Comparison of ENCODE assay signal across 8 cellular contexts in the genomic region with DNA sequence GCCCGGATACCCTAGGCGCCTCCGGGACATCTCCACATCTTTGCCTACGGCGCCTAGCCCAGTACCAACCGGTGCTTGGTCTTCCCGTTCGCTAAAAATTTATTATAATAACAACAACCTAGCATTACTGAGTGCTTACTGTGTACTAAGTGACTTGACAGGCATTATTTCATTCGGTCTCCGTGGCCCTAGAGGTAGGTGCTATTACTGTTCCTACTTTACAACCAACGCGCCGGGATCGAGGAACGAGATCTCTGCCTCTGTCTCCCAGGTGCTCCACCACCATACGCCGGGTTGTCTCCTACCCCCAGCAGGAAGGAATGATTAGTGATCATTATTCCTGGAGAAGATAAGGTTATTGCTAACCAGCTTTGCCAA. TPM values are rescaled to one million over a fixed set of nuclear protein-coding genes. Genes with fewer than 3 reads are reported as not detected.
DNase-seq lines count a peak whose midpoint lies in the region; ATAC-seq and TF ChIP-seq lines count a peak whose summit lies in the region.

No MANE protein-coding gene starts in this region.

- H3K27me3 ChIP-seq in RWPE2 (ENCODE audit: insufficient read depth, poor library complexity, severe bottlenecking), result no peaks in the 10 kb centered on the region

- no peaks in the 10 kb centered on the region for H3K36me3 ChIP-seq in RWPE2 (ENCODE audit: low read depth)

- H3K36me3 Mint-ChIP-seq in neural crest cell (ENCODE audit: low read depth), result no peaks in the 10 kb centered on the region

- no peaks in the 10 kb centered on the region for H3K9me3 ChIP-seq in RWPE2 (ENCODE audit: severe bottlenecking)

- DNase-seq in RWPE2 (ENCODE audit: low spot score) (no peak), epithelial cell of proximal tubule (ENCODE audit: low read depth) (no peak), neural crest cell (ENCODE audit: low read depth, low spot score) (no peak), HUDEP-2 (lab: John Stamatoyannopoulos, UW; ENCODE audit: unreplicated experiment in 76 of 76) (no peak)
- DNase-seq in stimulated activated CD4-positive, alpha-beta T cell treated with anti-CD3 and anti-CD28 coated beads, Interleukin-1b, Interleukin-23, amount 100 ng/mL, for 48 hours, result no peak

- H3K27ac Mint-ChIP-seq in neural crest cell (ENCODE audit: unreplicated experiment), result no peak overlapping the region

- peaks cover 4% of the 10 kb centered on the region for H3K27me3 Mint-ChIP-seq in neural crest cell (ENCODE audit: low read depth)

- peaks cover 4% of the 10 kb centered on the region for H3K4me1 ChIP-seq in RWPE2 (ENCODE audit: insufficient read depth, poor library complexity, severe bottlenecking)

- H3K4me3 ChIP-seq in RWPE2 (ENCODE audit: severe bottlenecking), result peak overlapping the region; percentile 59
- peak overlapping the region; percentile 97 for H3K4me3 ChIP-seq in epithelial cell of proximal tubule (ENCODE audit: low read depth, low read length)

- TF ChIP-seq CTCF in RWPE2 (IDR thresholded peaks at IDR 0.05; ENCODE audit: poor library complexity, severe bottlenecking) (no peak), epithelial cell of proximal tubule (conservative IDR thresholded peaks at IDR 0.05; ENCODE audit: low read depth, low read length) (peak; percentile 30), neural crest cell (conservative IDR thresholded peaks at IDR 0.05) (peak; percentile 48)

- H3K4me3 Mint-ChIP-seq in neural crest cell, result peak overlapping the region; percentile 93

- no peaks in the 10 kb centered on the region for H3K9me3 Mint-ChIP-seq in neural crest cell

- peak; percentile 14 for ATAC-seq in GM18858 (IDR thresholded peaks at IDR 0.05; ENCODE audit: unreplicated experiment)
- ATAC-seq in HG02884 (IDR thresholded peaks at IDR 0.05; ENCODE audit: unreplicated experiment), result peak; percentile 13
- peak; percentile 28 for ATAC-seq in RWPE2 (ENCODE audit: low read depth)
- no peak for ATAC-seq in HG03139 (IDR thresholded peaks at IDR 0.05; ENCODE audit: unreplicated experiment)

- peak overlapping the region; percentile 59 for H3K27ac ChIP-seq in RWPE2 (ENCODE audit: poor library complexity, severe bottlenecking)

- H3K4me1 Mint-ChIP-seq in neural crest cell, result peaks cover 20% of the 10 kb centered on the region

RNA-seq across cellular contexts. Expression of a gene that starts 0.7 kb away (rescaled TPM):
- 99.0 and 103 TPM in 2 replicates for total RNA-seq in epithelial cell of proximal tubule
- total RNA-seq in neural crest cell, result 67.7 and 69.9 TPM in 2 replicates
